In the genomic region with DNA sequence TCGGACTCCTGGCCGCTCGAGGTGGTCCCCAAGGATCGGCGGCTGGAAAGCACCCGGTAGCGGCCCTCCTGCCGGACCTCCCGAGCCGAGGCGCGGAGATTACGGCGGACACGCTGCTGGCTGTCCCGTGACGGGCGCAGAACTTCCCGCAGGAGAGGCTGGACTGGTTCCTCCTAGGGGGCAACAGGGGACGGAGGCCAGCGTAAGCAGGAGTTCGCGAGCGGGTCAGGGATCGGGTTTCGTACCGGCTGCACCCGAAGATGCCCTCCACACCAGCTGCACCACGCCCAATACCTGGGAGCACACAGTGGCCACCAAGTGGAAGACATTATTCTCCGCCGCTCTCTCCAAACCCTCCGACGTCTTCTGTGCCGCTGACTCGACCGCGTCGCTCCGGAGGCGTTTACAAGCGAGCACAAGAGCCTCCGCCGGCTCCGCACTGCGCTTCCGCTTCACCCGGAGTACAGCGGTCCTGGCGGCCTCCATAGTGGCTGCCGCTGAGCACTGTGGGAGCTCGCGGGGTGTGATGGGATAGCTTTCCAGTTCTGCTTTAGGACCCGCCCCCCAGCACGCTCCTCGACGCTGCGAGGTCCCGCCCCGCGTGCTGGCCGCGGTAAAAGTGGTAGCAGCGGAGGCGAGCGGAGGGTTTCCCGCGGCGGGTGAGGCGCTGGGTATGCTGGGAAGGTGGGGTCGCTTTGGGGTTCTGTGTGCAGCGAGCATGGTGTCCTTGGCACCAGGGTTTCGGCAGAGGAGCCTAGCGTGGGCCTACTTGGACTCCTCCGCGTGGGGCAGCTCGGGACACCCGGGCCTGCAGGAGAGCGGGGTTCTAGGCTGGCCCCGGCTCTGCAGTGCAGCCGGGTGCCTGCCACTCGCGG, we compare ENCODE assay signal across 1 cellular context.
TF ChIP-seq lines count a peak whose summit lies in the region.

A gene with protein sequence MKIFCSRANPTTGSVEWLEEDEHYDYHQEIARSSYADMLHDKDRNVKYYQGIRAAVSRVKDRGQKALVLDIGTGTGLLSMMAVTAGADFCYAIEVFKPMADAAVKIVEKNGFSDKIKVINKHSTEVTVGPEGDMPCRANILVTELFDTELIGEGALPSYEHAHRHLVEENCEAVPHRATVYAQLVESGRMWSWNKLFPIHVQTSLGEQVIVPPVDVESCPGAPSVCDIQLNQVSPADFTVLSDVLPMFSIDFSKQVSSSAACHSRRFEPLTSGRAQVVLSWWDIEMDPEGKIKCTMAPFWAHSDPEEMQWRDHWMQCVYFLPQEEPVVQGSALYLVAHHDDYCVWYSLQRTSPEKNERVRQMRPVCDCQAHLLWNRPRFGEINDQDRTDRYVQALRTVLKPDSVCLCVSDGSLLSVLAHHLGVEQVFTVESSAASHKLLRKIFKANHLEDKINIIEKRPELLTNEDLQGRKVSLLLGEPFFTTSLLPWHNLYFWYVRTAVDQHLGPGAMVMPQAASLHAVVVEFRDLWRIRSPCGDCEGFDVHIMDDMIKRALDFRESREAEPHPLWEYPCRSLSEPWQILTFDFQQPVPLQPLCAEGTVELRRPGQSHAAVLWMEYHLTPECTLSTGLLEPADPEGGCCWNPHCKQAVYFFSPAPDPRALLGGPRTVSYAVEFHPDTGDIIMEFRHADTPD (plus strand): TSS at position 579 of the 875 bp plus-strand sequence. CDS start 4,961 bp downstream, outside the sequence.
Gene SLC7A6OS, minus strand, starts transcription at position 506 of the 875 bp plus-strand sequence. Its CDS starts 20 bp downstream, at position 486.

TF ChIP-seq in K562, 482 proteins besides CTCF, POLR2A, EP300 and RAD21 (continued from another document and continues in another):
- TF ChIP-seq MAFK (IDR thresholded peaks at IDR 0.05; ENCODE audit: low read length) (no peak), FOXP4 (CRISPR knock-in tag; IDR thresholded peaks at IDR 0.05; ENCODE audit: borderline replicate concordance) (no peak), CHD2 (IDR thresholded peaks at IDR 0.05; ENCODE audit: low read depth, low read length) (no peak), HDAC6 (IDR thresholded peaks at IDR 0.05; ENCODE audit: low read depth, low read length) (no peak), PATZ1 (CRISPR knock-in tag; IDR thresholded peaks at IDR 0.05; ENCODE audit: borderline replicate concordance) (no peak), NR2F6 (CRISPR knock-in tag; IDR thresholded peaks at IDR 0.05) (no peak), ZBTB5 (IDR thresholded peaks at IDR 0.05) (no peak), ZFP36 (IDR thresholded peaks at IDR 0.05; ENCODE audit: low read depth, low read length, partially characterized antibody) (no peak), XRCC5 (IDR thresholded peaks at IDR 0.05; ENCODE audit: low read depth, low read length) (no peak; the same call in 1 of the 2 replicates), GABPA (tag; conservative IDR thresholded peaks at IDR 0.05; ENCODE audit: low read depth) (peak; percentile 69), XRCC4 (IDR thresholded peaks at IDR 0.05; ENCODE audit: extremely low read depth, insufficient read depth, insufficient read length) (no peak), ZNF830 (CRISPR knock-in tag; IDR thresholded peaks at IDR 0.05) (0 out of 2 replicates have a peak, but pooled peaks have one; percentile 34), NFATC3 (IDR thresholded peaks at IDR 0.05) (no peak), RBM15 (IDR thresholded peaks at IDR 0.05; ENCODE audit: insufficient read depth, low read length) (no peak), THRB (CRISPR knock-in tag; conservative IDR thresholded peaks at IDR 0.05) (no peak), SMARCE1 (IDR thresholded peaks at IDR 0.05) (0 out of 2 replicates have a peak, but pooled peaks have one; percentile 13), FOXK2 (conservative IDR thresholded peaks at IDR 0.05 in 1 of 2, IDR thresholded peaks at IDR 0.05 in 1 of 2; ENCODE audit: low read depth in 2 of 2) (0 out of 4 replicates have a peak, but pooled peaks of 1 of the 2 experiments have one; percentile 43), CBX3 (IDR thresholded peaks at IDR 0.05; ENCODE audit: borderline replicate concordance in 1 of 2, low read length in 2 of 2) (peak in 1 of 2 experiments; percentile 82; a peak in 1 of 3 replicates), HMGN3 (IDR thresholded peaks at IDR 0.05; ENCODE audit: borderline replicate concordance, extremely low read depth, insufficient read length, low read depth, low read length) (no peak), RFX5 (IDR thresholded peaks at IDR 0.05; ENCODE audit: low read depth, low read length) (no peak), SUPT5H (IDR thresholded peaks at IDR 0.05) (peak; percentile 96), RUNX1 (IDR thresholded peaks at IDR 0.05; ENCODE audit: low read depth) (no peak), FOXM1 (IDR thresholded peaks at IDR 0.05; ENCODE audit: low read depth) (no peak), FOXM1 (CRISPR knock-in tag; IDR thresholded peaks at IDR 0.05; ENCODE audit: low read depth) (no peak), EZH2 (IDR thresholded peaks at IDR 0.05; ENCODE audit: borderline replicate concordance, low read depth, low read length) (no peak), JUNB (CRISPR knock-in tag; conservative IDR thresholded peaks at IDR 0.05) (no peak), ZNF174 (CRISPR knock-in tag; IDR thresholded peaks at IDR 0.05) (no peak), SLC30A9 (CRISPR knock-in tag; IDR thresholded peaks at IDR 0.05) (no peak), ZNF175 (CRISPR knock-in tag; IDR thresholded peaks at IDR 0.05; ENCODE audit: low read depth) (peak; percentile 26; the same call in 1 of the 2 replicates), NCOA2 (IDR thresholded peaks at IDR 0.05; ENCODE audit: partially characterized antibody in 2 of 2) (no peak), MTA1 (IDR thresholded peaks at IDR 0.05; ENCODE audit: borderline replicate concordance) (no peak), U2AF1 (optimal IDR thresholded peaks at IDR 0.05; ENCODE audit: low read depth, low read length) (no peak), FOXK1 (CRISPR knock-in tag; IDR thresholded peaks at IDR 0.05; ENCODE audit: borderline replicate concordance) (no peak), KAT7 (CRISPR knock-in tag; IDR thresholded peaks at IDR 0.05; ENCODE audit: borderline replicate concordance) (peak; percentile 70; the same call in 1 of the 2 replicates), HMG20A (CRISPR knock-in tag; conservative IDR thresholded peaks at IDR 0.05) (no peak), MEF2A (IDR thresholded peaks at IDR 0.05; ENCODE audit: control insufficient read depth, low read depth, low read length) (no peak), BRD4 (IDR thresholded peaks at IDR 0.05) (no peak), FUS (optimal IDR thresholded peaks at IDR 0.05; ENCODE audit: low read depth, low read length) (no peak), CREM (IDR thresholded peaks at IDR 0.05; ENCODE audit: low read depth) (peak; percentile 72; the same call in 1 of the 2 replicates), NFRKB (IDR thresholded peaks at IDR 0.05; ENCODE audit: low read depth) (peak; percentile 66; the same call in 1 of the 2 replicates), TBL1XR1 (IDR thresholded peaks at IDR 0.05; ENCODE audit: low read length in 2 of 2) (no peak), HDAC3 (IDR thresholded peaks at IDR 0.05; ENCODE audit: borderline replicate concordance, partially characterized antibody) (no peak)
- TF ChIP-seq, protein P1, sequence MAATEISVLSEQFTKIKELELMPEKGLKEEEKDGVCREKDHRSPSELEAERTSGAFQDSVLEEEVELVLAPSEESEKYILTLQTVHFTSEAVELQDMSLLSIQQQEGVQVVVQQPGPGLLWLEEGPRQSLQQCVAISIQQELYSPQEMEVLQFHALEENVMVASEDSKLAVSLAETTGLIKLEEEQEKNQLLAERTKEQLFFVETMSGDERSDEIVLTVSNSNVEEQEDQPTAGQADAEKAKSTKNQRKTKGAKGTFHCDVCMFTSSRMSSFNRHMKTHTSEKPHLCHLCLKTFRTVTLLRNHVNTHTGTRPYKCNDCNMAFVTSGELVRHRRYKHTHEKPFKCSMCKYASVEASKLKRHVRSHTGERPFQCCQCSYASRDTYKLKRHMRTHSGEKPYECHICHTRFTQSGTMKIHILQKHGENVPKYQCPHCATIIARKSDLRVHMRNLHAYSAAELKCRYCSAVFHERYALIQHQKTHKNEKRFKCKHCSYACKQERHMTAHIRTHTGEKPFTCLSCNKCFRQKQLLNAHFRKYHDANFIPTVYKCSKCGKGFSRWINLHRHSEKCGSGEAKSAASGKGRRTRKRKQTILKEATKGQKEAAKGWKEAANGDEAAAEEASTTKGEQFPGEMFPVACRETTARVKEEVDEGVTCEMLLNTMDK (IDR thresholded peaks at IDR 0.05; ENCODE audit: borderline replicate concordance, insufficient read depth, low read depth, low read length, poor library complexity, severe bottlenecking): no peak
- TF ChIP-seq, protein P2, sequence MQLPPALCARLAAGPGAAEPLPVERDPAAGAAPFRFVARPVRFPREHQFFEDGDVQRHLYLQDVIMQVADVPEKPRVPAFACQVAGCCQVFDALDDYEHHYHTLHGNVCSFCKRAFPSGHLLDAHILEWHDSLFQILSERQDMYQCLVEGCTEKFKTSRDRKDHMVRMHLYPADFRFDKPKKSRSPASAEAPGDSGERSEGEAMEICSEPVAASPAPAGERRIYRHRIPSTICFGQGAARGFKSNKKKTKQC (CRISPR knock-in tag; IDR thresholded peaks at IDR 0.05): peak; percentile 87; the same call in 1 of the 2 replicates
- TF ChIP-seq, protein P3, sequence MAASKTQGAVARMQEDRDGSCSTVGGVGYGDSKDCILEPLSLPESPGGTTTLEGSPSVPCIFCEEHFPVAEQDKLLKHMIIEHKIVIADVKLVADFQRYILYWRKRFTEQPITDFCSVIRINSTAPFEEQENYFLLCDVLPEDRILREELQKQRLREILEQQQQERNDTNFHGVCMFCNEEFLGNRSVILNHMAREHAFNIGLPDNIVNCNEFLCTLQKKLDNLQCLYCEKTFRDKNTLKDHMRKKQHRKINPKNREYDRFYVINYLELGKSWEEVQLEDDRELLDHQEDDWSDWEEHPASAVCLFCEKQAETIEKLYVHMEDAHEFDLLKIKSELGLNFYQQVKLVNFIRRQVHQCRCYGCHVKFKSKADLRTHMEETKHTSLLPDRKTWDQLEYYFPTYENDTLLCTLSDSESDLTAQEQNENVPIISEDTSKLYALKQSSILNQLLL (CRISPR knock-in tag; IDR thresholded peaks at IDR 0.05; ENCODE audit: borderline replicate concordance): no peak
- TF ChIP-seq, protein P4, sequence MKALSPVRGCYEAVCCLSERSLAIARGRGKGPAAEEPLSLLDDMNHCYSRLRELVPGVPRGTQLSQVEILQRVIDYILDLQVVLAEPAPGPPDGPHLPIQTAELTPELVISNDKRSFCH (CRISPR knock-in tag; IDR thresholded peaks at IDR 0.05): no peak
- TF ChIP-seq, protein P4 (tag; IDR thresholded peaks at IDR 0.05): no peak
